ENCODE assay signal across 7 cellular contexts in genomic region chr7:107744345-107744750, GRCh38.
DNase-seq lines count a peak whose midpoint lies in the region; ATAC-seq lines count a peak whose summit lies in the region.

No MANE protein-coding gene starts in this region.

- H3K4me1 Mint-ChIP-seq in dendritic cell treated with granulocyte-macrophage colony-stimulating factor and Interleukin-4, amounts not matched to agents 40 ng/mL and 50 ng/mL, for 4 days (ENCODE audit: low read depth): peaks cover 22% of the 10 kb centered on the region

- peaks cover 2 to 4% of the 10 kb centered on the region in 2 donors for H3K36me3 ChIP-seq in muscle layer of duodenum (ENCODE audit: control insufficient read depth in 1 of 2, insufficient read depth in 2 of 2, low read length in 2 of 2)

- peaks cover 10 to 37% of the 10 kb centered on the region in 2 donors for H3K4me1 ChIP-seq in muscle layer of duodenum (ENCODE audit: control insufficient read depth in 1 of 2, insufficient read depth in 2 of 2, low read length in 2 of 2)

- peak overlapping the region; percentile 97 for H3K4me3 Mint-ChIP-seq in dendritic cell treated with granulocyte-macrophage colony-stimulating factor and Interleukin-4, amounts not matched to agents 40 ng/mL and 50 ng/mL, for 4 days

- peak overlapping the region; percentile 98 for H3K27ac ChIP-seq in muscle layer of duodenum (ENCODE audit: low read length)

- H3K36me3 Mint-ChIP-seq in dendritic cell treated with granulocyte-macrophage colony-stimulating factor and Interleukin-4, amounts not matched to agents 40 ng/mL and 50 ng/mL, for 4 days (ENCODE audit: low read depth): peaks cover 42% of the 10 kb centered on the region

- peak overlapping the region; percentile 99 for H3K27ac Mint-ChIP-seq in dendritic cell treated with granulocyte-macrophage colony-stimulating factor and Interleukin-4, amounts not matched to agents 40 ng/mL and 50 ng/mL, for 4 days

- ATAC-seq in GM18867 (IDR thresholded peaks at IDR 0.05; ENCODE audit: unreplicated experiment) (peak; percentile 36), HG02571 (IDR thresholded peaks at IDR 0.05; ENCODE audit: unreplicated experiment) (peak; percentile 38)

- no peaks in the 10 kb centered on the region for H3K9me3 ChIP-seq in muscle layer of duodenum (ENCODE audit: control insufficient read depth in 1 of 2, low read length in 2 of 2)

- intact Hi-C loops in dendritic cell treated with granulocyte-macrophage colony-stimulating factor and Interleukin-4, amounts not matched to agents 40 ng/mL and 50 ng/mL, for 4 days (cut with micrococcal nuclease): loop anchor here (5.0 to 10.0 kb wide), 2 partner anchors 182 to 570 kb away; partner anchors contain the start of genes COG5 and DUS4L

- DNase-seq in NCI-H146 (lab: John Stamatoyannopoulos, UW): peak; percentile 67
- DNase-seq in iPS-NIHi7 (ENCODE audit: extremely low spot score): no peak
- DNase-seq in COLO829 (ENCODE audit: low spot score): no peak

- H3K27me3 ChIP-seq in muscle layer of duodenum (ENCODE audit: low read depth, low read length): no peaks in the 10 kb centered on the region

- H3K4me3 ChIP-seq in muscle layer of duodenum (ENCODE audit: low read depth in 1 of 2, low read length in 2 of 2): peak overlapping the region; percentile 97 to 99

- no peaks in the 10 kb centered on the region for H3K9me3 Mint-ChIP-seq in dendritic cell treated with granulocyte-macrophage colony-stimulating factor and Interleukin-4, amounts not matched to agents 40 ng/mL and 50 ng/mL, for 4 days

- no peaks in the 10 kb centered on the region for H3K27me3 Mint-ChIP-seq in dendritic cell treated with granulocyte-macrophage colony-stimulating factor and Interleukin-4, amounts not matched to agents 40 ng/mL and 50 ng/mL, for 4 days
